17 cellular contexts compared by ENCODE assay signal in the genomic region with DNA sequence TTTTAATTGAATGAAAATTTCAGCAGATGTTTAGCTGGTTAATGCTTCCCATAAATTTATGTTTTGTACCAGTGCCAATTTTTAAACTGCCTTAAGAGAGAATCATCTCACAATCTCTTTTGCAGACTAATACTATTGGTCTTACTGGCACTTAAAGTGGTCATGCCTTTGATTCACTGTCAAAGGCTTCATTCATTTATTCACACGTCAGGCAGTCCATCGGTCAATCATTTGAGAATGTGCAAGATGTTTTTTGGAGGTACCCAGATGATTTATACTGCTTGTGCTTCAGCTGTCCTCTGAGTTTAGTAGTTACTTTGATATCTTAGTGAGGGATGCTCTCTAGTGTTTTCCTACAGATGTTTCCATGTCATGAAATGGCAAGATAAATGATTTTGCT.
A peak's percentile ranks its signal among the peaks of the same experiment; 100 is the strongest.
DNase-seq lines count a peak whose midpoint lies in the region; ATAC-seq and TF ChIP-seq lines count a peak whose summit lies in the region.
"Had no signal": no experiment of that assay in that cellular context is flagged by ENCODE, and none has a peak within 500 bp of the region (broad histone marks: within the 10 kb centered on the region; RNA-seq: fewer than 3 reads in every experiment).

No MANE protein-coding gene starts in this region.

- no peaks in the 10 kb centered on the region for H3K36me3 Mint-ChIP-seq in naive thymus-derived CD8-positive, alpha-beta T cell
- no peaks in the 10 kb centered on the region for H3K36me3 Mint-ChIP-seq in nephron progenitor cell (ENCODE audit: low read depth)
- H3K36me3 Mint-ChIP-seq: CD4-positive, CD25-positive, alpha-beta regulatory T cell had no signal

- peak; percentile 63 for DNase-seq in DMS79 (lab: John Stamatoyannopoulos, UW)
- peak; percentile 13 for DNase-seq in LNCaP clone FGC (ENCODE audit: low read depth)
- no peak for DNase-seq in SK-N-SH
- no peak for DNase-seq in hepatocyte (ENCODE audit: low spot score)
- DNase-seq in naive thymus-derived CD8-positive, alpha-beta T cell, result no peak
- DNase-seq in nephron progenitor cell, result no peak
- DNase-seq: activated CD8-positive, alpha-beta T cell treated with anti-CD3 and anti-CD28 coated beads for 36 hours; CD4-positive, CD25-positive, alpha-beta regulatory T cell; head of caudate nucleus; MM.1S; NCI-H226; right cardiac atrium; WERI-Rb-1 had no signal

- no peak for ATAC-seq in naive thymus-derived CD8-positive, alpha-beta T cell
- no peak for ATAC-seq in GM19455 (IDR thresholded peaks at IDR 0.05; ENCODE audit: unreplicated experiment)
- ATAC-seq: activated CD8-positive, alpha-beta T cell treated with anti-CD3 and anti-CD28 coated beads for 36 hours; right cardiac atrium had no signal

- H3F3A ChIP-seq in SK-N-SH (replicated peaks; ENCODE audit: insufficient read depth), result peaks cover 5% of the 10 kb centered on the region

- H2AFZ ChIP-seq in SK-N-SH (ENCODE audit: low read depth), result no peak overlapping the region
- H2AFZ ChIP-seq in hepatocyte, result no peak overlapping the region

- peaks cover 0 to 16% (median 8%) of the 10 kb centered on the region in 9 donors for H3K9me3 Mint-ChIP-seq in naive thymus-derived CD8-positive, alpha-beta T cell
- no peaks in the 10 kb centered on the region for H3K9me3 Mint-ChIP-seq in nephron progenitor cell

- no peaks in the 10 kb centered on the region for H3K9me2 ChIP-seq in SK-N-SH
- no peaks in the 10 kb centered on the region for H3K9me2 ChIP-seq in hepatocyte (replicated peaks; ENCODE audit: insufficient read depth)

- no peak overlapping the region for H3K27ac ChIP-seq in SK-N-SH (ENCODE audit: low read depth in 2 of 2, low read length in 1 of 2)
- H3K27ac ChIP-seq in hepatocyte, result no peak overlapping the region
- H3K27ac ChIP-seq: epithelial cell of prostate, neutrophil, suprapubic skin, WERI-Rb-1 had no signal

- no peak; the same call in 1 of the 2 replicates for TF ChIP-seq RAD21 in SK-N-SH (IDR thresholded peaks at IDR 0.05; ENCODE audit: low read length)

- H3K79me2 ChIP-seq in SK-N-SH (ENCODE audit: insufficient read depth), result no peaks in the 10 kb centered on the region
- H3K79me2 ChIP-seq in hepatocyte, result no peaks in the 10 kb centered on the region

- H3K4me2 ChIP-seq in SK-N-SH, result no peak overlapping the region
- H3K4me2 ChIP-seq in hepatocyte, result no peak overlapping the region

- TF ChIP-seq CTCF in LNCaP clone FGC (IDR thresholded peaks at IDR 0.05; ENCODE audit: control insufficient read depth, extremely low read depth, insufficient read depth), result peak; percentile 27; the same call in 1 of the 2 replicates
- peak; percentile 29; the same call in 1 of the 2 replicates for TF ChIP-seq CTCF in SK-N-SH (IDR thresholded peaks at IDR 0.05)
- TF ChIP-seq CTCF in hepatocyte (IDR thresholded peaks at IDR 0.05; ENCODE audit: poor library complexity), result peak; percentile 12
- no peak for TF ChIP-seq CTCF in nephron progenitor cell (IDR thresholded peaks at IDR 0.05)

- POLR2A ChIA-PET in SK-N-SH (lab: Yijun Ruan, JAX), result no interaction called here
- POLR2A ChIA-PET in naive thymus-derived CD8-positive, alpha-beta T cell (lab: Charles Lee), result no interaction called here

- H3K27ac Mint-ChIP-seq in naive thymus-derived CD8-positive, alpha-beta T cell, result no peak overlapping the region
- H3K27ac Mint-ChIP-seq in nephron progenitor cell, result no peak overlapping the region
- H3K27ac Mint-ChIP-seq: activated CD8-positive, alpha-beta T cell treated with anti-CD3 and anti-CD28 coated beads for 36 hours; CD4-positive, CD25-positive, alpha-beta regulatory T cell had no signal

- H3K4me1 ChIP-seq in SK-N-SH (ENCODE audit: control insufficient read depth in 1 of 2, insufficient read depth in 2 of 2, low read depth in 1 of 2, low read length in 1 of 2) (peaks cover 0 to 6% of the 10 kb centered on the region in 2 experiments; a peak in 2 of 4 replicates), hepatocyte (ENCODE audit: insufficient read depth) (no peaks in the 10 kb centered on the region)
- H3K4me1 ChIP-seq: suprapubic skin had no signal

- no peaks in the 10 kb centered on the region for H3K27me3 Mint-ChIP-seq in naive thymus-derived CD8-positive, alpha-beta T cell
- no peaks in the 10 kb centered on the region for H3K27me3 Mint-ChIP-seq in nephron progenitor cell (ENCODE audit: low read depth, poor library complexity)
- H3K27me3 Mint-ChIP-seq: activated CD8-positive, alpha-beta T cell treated with anti-CD3 and anti-CD28 coated beads for 36 hours; CD4-positive, CD25-positive, alpha-beta regulatory T cell had no signal

- H3K4me3 ChIP-seq in LNCaP clone FGC (ENCODE audit: low read depth, low read length) (no peak overlapping the region), SK-N-SH (ENCODE audit: low read depth in 2 of 2, low read length in 1 of 2) (no peak overlapping the region), hepatocyte (no peak overlapping the region)
- H3K4me3 ChIP-seq: suprapubic skin had no signal

- 0 out of 2 replicates have a peak, but pooled peaks cover 5% of the 10 kb centered on the region for H3K9me3 ChIP-seq in SK-N-SH
- no peaks in the 10 kb centered on the region for H3K9me3 ChIP-seq in hepatocyte (ENCODE audit: low read depth)
- H3K9me3 ChIP-seq: neutrophil, suprapubic skin had no signal

- H3K4me1 Mint-ChIP-seq in naive thymus-derived CD8-positive, alpha-beta T cell, result no peaks in the 10 kb centered on the region
- H3K4me1 Mint-ChIP-seq in nephron progenitor cell, result no peaks in the 10 kb centered on the region
- H3K4me1 Mint-ChIP-seq: CD4-positive, CD25-positive, alpha-beta regulatory T cell had no signal

- WGBS in SK-N-SH (ENCODE audit: low lambda C conversion rate), result 14% methylated on average over 2 of the region's 2 CpGs
- WGBS in hepatocyte (ENCODE audit: low lambda C conversion rate, missing lambda C conversion rate), result 65% methylated on average over 2 of the region's 2 CpGs

- no peak for TF ChIP-seq EP300 in SK-N-SH (IDR thresholded peaks at IDR 0.05; ENCODE audit: borderline replicate concordance in 1 of 2, low read depth in 1 of 2, low read length in 1 of 2)

- CTCF ChIA-PET in SK-N-SH (lab: Yijun Ruan, JAX), result interaction anchor here (3.2 kb wide), 1 partner anchor 12 kb away, joined by 15 read pairs; no protein-coding TSS in a partner anchor

- H3K27me3 ChIP-seq in SK-N-SH (ENCODE audit: insufficient read depth) (no peaks in the 10 kb centered on the region), hepatocyte (no peaks in the 10 kb centered on the region)
- H3K27me3 ChIP-seq: neutrophil, suprapubic skin had no signal

- H4K20me1 ChIP-seq in SK-N-SH (ENCODE audit: insufficient read depth) (no peaks in the 10 kb centered on the region), hepatocyte (ENCODE audit: insufficient read depth, poor library complexity, severe bottlenecking) (no peaks in the 10 kb centered on the region)

- H3K9ac ChIP-seq in SK-N-SH, result no peak overlapping the region

- H3K4me3 Mint-ChIP-seq in naive thymus-derived CD8-positive, alpha-beta T cell, result no peak overlapping the region
- no peak overlapping the region for H3K4me3 Mint-ChIP-seq in nephron progenitor cell
- H3K4me3 Mint-ChIP-seq: activated CD8-positive, alpha-beta T cell treated with anti-CD3 and anti-CD28 coated beads for 36 hours; CD4-positive, CD25-positive, alpha-beta regulatory T cell had no signal

- no peaks in the 10 kb centered on the region for H3K36me3 ChIP-seq in SK-N-SH (replicated peaks in 1 of 2; ENCODE audit: control insufficient read depth in 1 of 2, insufficient read depth in 2 of 2, low read length in 1 of 2)
- H3K36me3 ChIP-seq in hepatocyte (replicated peaks; ENCODE audit: insufficient read depth, low read depth), result no peaks in the 10 kb centered on the region
- H3K36me3 ChIP-seq: neutrophil, suprapubic skin, WERI-Rb-1 had no signal

TF ChIP-seq in SK-N-SH, 30 proteins besides CTCF, POLR2A, EP300 and RAD21 (continues in another document):
- TF ChIP-seq, protein P1, sequence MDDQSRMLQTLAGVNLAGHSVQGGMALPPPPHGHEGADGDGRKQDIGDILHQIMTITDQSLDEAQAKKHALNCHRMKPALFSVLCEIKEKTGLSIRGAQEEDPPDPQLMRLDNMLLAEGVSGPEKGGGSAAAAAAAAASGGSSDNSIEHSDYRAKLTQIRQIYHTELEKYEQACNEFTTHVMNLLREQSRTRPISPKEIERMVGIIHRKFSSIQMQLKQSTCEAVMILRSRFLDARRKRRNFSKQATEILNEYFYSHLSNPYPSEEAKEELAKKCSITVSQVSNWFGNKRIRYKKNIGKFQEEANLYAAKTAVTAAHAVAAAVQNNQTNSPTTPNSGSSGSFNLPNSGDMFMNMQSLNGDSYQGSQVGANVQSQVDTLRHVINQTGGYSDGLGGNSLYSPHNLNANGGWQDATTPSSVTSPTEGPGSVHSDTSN (IDR thresholded peaks at IDR 0.05), result peak; percentile 73
- TF ChIP-seq GABPA (IDR thresholded peaks at IDR 0.05; ENCODE audit: low read depth) (no peak), POLR2AphosphoS5 (IDR thresholded peaks at IDR 0.05; ENCODE audit: low read depth, low read length) (no peak), RXRA (IDR thresholded peaks at IDR 0.05; ENCODE audit: borderline replicate concordance, low read depth) (no peak), SIN3A (IDR thresholded peaks at IDR 0.05; ENCODE audit: borderline replicate concordance, low read depth, low read length) (no peak), FOXM1 (IDR thresholded peaks at IDR 0.05; ENCODE audit: low read depth) (no peak), JUND (IDR thresholded peaks at IDR 0.05) (no peak), MXI1 (IDR thresholded peaks at IDR 0.05; ENCODE audit: low read depth, low read length) (no peak), EZH2phosphoT487 (IDR thresholded peaks at IDR 0.05; ENCODE audit: borderline replicate concordance, low read depth) (no peak), FOXJ3 (CRISPR knock-in tag; IDR thresholded peaks at IDR 0.05) (no peak)
- TF ChIP-seq, protein P2, sequence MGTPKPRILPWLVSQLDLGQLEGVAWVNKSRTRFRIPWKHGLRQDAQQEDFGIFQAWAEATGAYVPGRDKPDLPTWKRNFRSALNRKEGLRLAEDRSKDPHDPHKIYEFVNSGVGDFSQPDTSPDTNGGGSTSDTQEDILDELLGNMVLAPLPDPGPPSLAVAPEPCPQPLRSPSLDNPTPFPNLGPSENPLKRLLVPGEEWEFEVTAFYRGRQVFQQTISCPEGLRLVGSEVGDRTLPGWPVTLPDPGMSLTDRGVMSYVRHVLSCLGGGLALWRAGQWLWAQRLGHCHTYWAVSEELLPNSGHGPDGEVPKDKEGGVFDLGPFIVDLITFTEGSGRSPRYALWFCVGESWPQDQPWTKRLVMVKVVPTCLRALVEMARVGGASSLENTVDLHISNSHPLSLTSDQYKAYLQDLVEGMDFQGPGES (IDR thresholded peaks at IDR 0.05; ENCODE audit: low read depth, low read length), result no peak
- TF ChIP-seq, protein P3, sequence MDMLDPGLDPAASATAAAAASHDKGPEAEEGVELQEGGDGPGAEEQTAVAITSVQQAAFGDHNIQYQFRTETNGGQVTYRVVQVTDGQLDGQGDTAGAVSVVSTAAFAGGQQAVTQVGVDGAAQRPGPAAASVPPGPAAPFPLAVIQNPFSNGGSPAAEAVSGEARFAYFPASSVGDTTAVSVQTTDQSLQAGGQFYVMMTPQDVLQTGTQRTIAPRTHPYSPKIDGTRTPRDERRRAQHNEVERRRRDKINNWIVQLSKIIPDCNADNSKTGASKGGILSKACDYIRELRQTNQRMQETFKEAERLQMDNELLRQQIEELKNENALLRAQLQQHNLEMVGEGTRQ (IDR thresholded peaks at IDR 0.05; ENCODE audit: borderline replicate concordance, low read depth, low read length), result no peak

Comparison
In these comparisons a context has a peak if more than half of its experiments do, and no peak if none do; other contexts are left out.
1. DNase-seq: peak in DMS79 (single experiment) and LNCaP clone FGC (single experiment); none in SK-N-SH (single experiment), hepatocyte (single experiment), naive thymus-derived CD8-positive, alpha-beta T cell (0 of 10) and nephron progenitor cell (single experiment).